Comparison of ENCODE assay signal across 18 cellular contexts in genomic region chr7:149816267-149816751, GRCh38. TPM values are rescaled to one million over a fixed set of nuclear protein-coding genes. Genes with fewer than 3 reads are reported as not detected.
DNase-seq lines count a peak whose midpoint lies in the region; ATAC-seq and TF ChIP-seq lines count a peak whose summit lies in the region.
"Had no signal": no experiment of that assay in that cellular context is flagged by ENCODE, and none has a peak within 500 bp of the region (broad histone marks: within the 10 kb centered on the region; RNA-seq: fewer than 3 reads in every experiment).

No MANE protein-coding gene starts in this region.

- H3F3A ChIP-seq in GM23338 (replicated peaks; ENCODE audit: low read depth): no peaks in the 10 kb centered on the region

- H3K4me2 ChIP-seq in GM23338 (no peak overlapping the region), neuronal stem cell (ENCODE audit: insufficient read depth, low read length, poor library complexity, severe bottlenecking) (no peak overlapping the region)
- H3K4me2 ChIP-seq: A549 had no signal

- H3K36me3 Mint-ChIP-seq in GM23338 (ENCODE audit: low read depth): no peaks in the 10 kb centered on the region
- H3K36me3 Mint-ChIP-seq: CD8-positive, alpha-beta T cell had no signal

- no peak overlapping the region for H3K9ac ChIP-seq in neuronal stem cell (ENCODE audit: low read depth, low read length, poor library complexity)

- H3K27ac Mint-ChIP-seq in GM23338: no peak overlapping the region
- H3K27ac Mint-ChIP-seq: CD8-positive, alpha-beta T cell had no signal

- peak overlapping the region; percentile 80 for H3K23ac ChIP-seq in neuronal stem cell (ENCODE audit: low read depth, low read length, poor library complexity)

- H2BK5ac ChIP-seq in neuronal stem cell (ENCODE audit: low read length): no peak overlapping the region

- peak in 2 of 3 experiments; percentile 35 to 51 for DNase-seq in NCI-H1417 (lab: John Stamatoyannopoulos, UW)
- no peak for DNase-seq in NCI-H1417 treated with DMSO at 0.1 percent for 48 hours (lab: John Stamatoyannopoulos, UW)
- DNase-seq in GM23338 (ENCODE audit: low spot score): no peak
- no peak for DNase-seq in neuronal stem cell (ENCODE audit: low spot score)
- no peak for DNase-seq in NCI-H2029 (lab: John Stamatoyannopoulos, UW)
- DNase-seq in dermis blood vessel endothelial cell: no peak
- DNase-seq: AML-193; Calu3; CD8-positive, alpha-beta T cell; DMS 273 treated with DMSO at 0.1 percent for 48 hours; DND-41; EL had no signal

- H2AFZ ChIP-seq in GM23338 (no peak overlapping the region), neuronal stem cell (ENCODE audit: low read length) (no peak overlapping the region)

- ATAC-seq in GM23338 (peak; percentile 4; the same call in 2 of the 3 replicates), HG03469 (IDR thresholded peaks at IDR 0.05; ENCODE audit: unreplicated experiment) (no peak)
- ATAC-seq: CD8-positive, alpha-beta T cell; GM12878 had no signal

- H3K27me3 ChIP-seq in GM23338 (ENCODE audit: insufficient read depth) (no peaks in the 10 kb centered on the region), neuronal stem cell (ENCODE audit: control insufficient read depth in 3 of 3, insufficient read depth in 3 of 3, low read depth in 1 of 3, low read length in 3 of 3) (peaks cover 0 to 26% (median 0%) of the 10 kb centered on the region in 3 experiments)

- no peaks in the 10 kb centered on the region for H3K9me2 ChIP-seq in GM23338 (ENCODE audit: insufficient read depth)

- WGBS in neuronal stem cell (ENCODE audit: extremely low coverage in 2 of 2, insufficient read length in 2 of 2, insufficient replicate concordance in 1 of 2), 2 donors: no CpG with 5 or more reads among the region's 21 CpGs

- H2BK120ac ChIP-seq in neuronal stem cell (ENCODE audit: low read depth, low read length): no peak overlapping the region

- H2BK15ac ChIP-seq in neuronal stem cell (ENCODE audit: low read length): no peak overlapping the region

- H3K4me3 Mint-ChIP-seq in GM23338: no peak overlapping the region
- H3K4me3 Mint-ChIP-seq: CD8-positive, alpha-beta T cell had no signal

- H3K9me3 ChIP-seq in neuronal stem cell (replicated peaks in 1 of 2; ENCODE audit: control insufficient read depth in 2 of 2, insufficient read depth in 1 of 2, low read depth in 1 of 2, low read length in 2 of 2): no peaks in the 10 kb centered on the region
- H3K9me3 ChIP-seq: A549, HAP-1 had no signal

- H3K79me1 ChIP-seq in neuronal stem cell (ENCODE audit: low read depth, low read length): peaks cover 3% of the 10 kb centered on the region

- H3K27me3 Mint-ChIP-seq in GM23338 (ENCODE audit: insufficient read depth, low read depth, poor library complexity): peaks cover 6% of the 10 kb centered on the region

- no peaks in the 10 kb centered on the region for H4K20me1 ChIP-seq in GM23338 (replicated peaks; ENCODE audit: insufficient read depth)

- no peaks in the 10 kb centered on the region for H3K79me2 ChIP-seq in GM23338 (replicated peaks; ENCODE audit: insufficient read depth)

- no peak for TF ChIP-seq CTCF in GM23338 (conservative IDR thresholded peaks at IDR 0.05; ENCODE audit: low read depth in 2 of 2)

- peak overlapping the region; percentile 90 for H3K18ac ChIP-seq in neuronal stem cell (ENCODE audit: low read length)

- H3K9me3 Mint-ChIP-seq in GM23338: no peaks in the 10 kb centered on the region; the same call in 2 of the 3 replicates
- H3K9me3 Mint-ChIP-seq: CD8-positive, alpha-beta T cell had no signal

- peak overlapping the region; percentile 84 for H2BK12ac ChIP-seq in neuronal stem cell (ENCODE audit: low read length)

- H3K36me3 ChIP-seq in GM23338 (ENCODE audit: insufficient read depth) (no peaks in the 10 kb centered on the region), neuronal stem cell (replicated peaks in 1 of 2; ENCODE audit: control insufficient read depth in 2 of 2, insufficient read depth in 2 of 2, low read length in 2 of 2) (no peaks in the 10 kb centered on the region)
- H3K36me3 ChIP-seq: HAP-1 had no signal

- H3K14ac ChIP-seq in neuronal stem cell (ENCODE audit: low read length): peak overlapping the region; percentile 71

- H3K4me1 Mint-ChIP-seq in GM23338: peaks cover 5% of the 10 kb centered on the region; the same call in 2 of the 3 replicates

- H4K8ac ChIP-seq in neuronal stem cell (ENCODE audit: low read depth, low read length): peak overlapping the region; percentile 96

- H3K4me1 ChIP-seq in GM23338 (ENCODE audit: insufficient read depth) (no peaks in the 10 kb centered on the region; the same call in 1 of the 2 replicates), neuronal stem cell (ENCODE audit: control insufficient read depth in 2 of 2, insufficient read depth in 1 of 2, low read depth in 1 of 2, low read length in 2 of 2) (peaks cover 0 to 11% of the 10 kb centered on the region in 2 donors)
- H3K4me1 ChIP-seq: A549, HAP-1 had no signal

- peak overlapping the region; percentile 23 for H3K4ac ChIP-seq in neuronal stem cell (ENCODE audit: low read length)

- H4K91ac ChIP-seq in neuronal stem cell (ENCODE audit: low read depth, low read length, poor library complexity): no peak overlapping the region

- no peak overlapping the region for H3K27ac ChIP-seq in GM23338 (ENCODE audit: low read depth)
- no peak overlapping the region for H3K27ac ChIP-seq in neuronal stem cell (replicated peaks; ENCODE audit: low read length)
- H3K27ac ChIP-seq: 22Rv1, A549, HL-60 had no signal

- H2AK5ac ChIP-seq in neuronal stem cell (ENCODE audit: low read depth, low read length): peak overlapping the region; percentile 93

- no peak overlapping the region for H3K4me3 ChIP-seq in GM23338
- H3K4me3 ChIP-seq in neuronal stem cell (ENCODE audit: low read length in 2 of 2): no peak overlapping the region
- H3K4me3 ChIP-seq: A549, GM12878, HAP-1 had no signal

TF ChIP-seq in GM23338, 12 proteins besides CTCF, POLR2A, EP300 and RAD21 (continues in another document):
- TF ChIP-seq POLR2AphosphoS5 (IDR thresholded peaks at IDR 0.05; ENCODE audit: low read depth) (no peak), EZH2phosphoT487 (IDR thresholded peaks at IDR 0.05; ENCODE audit: unreplicated experiment) (no peak), REST (IDR thresholded peaks at IDR 0.05; ENCODE audit: unreplicated experiment) (no peak), CREB1 (CRISPR knock-in tag; IDR thresholded peaks at IDR 0.05; ENCODE audit: low read depth) (no peak), ZNF114 (CRISPR knock-in tag; IDR thresholded peaks at IDR 0.05) (no peak), JUNB (IDR thresholded peaks at IDR 0.05; ENCODE audit: unreplicated experiment) (no peak), ETS1 (IDR thresholded peaks at IDR 0.05) (no peak), NANOG (IDR thresholded peaks at IDR 0.05; ENCODE audit: borderline replicate concordance) (no peak), EZH2 (IDR thresholded peaks at IDR 0.05; ENCODE audit: low read depth, unreplicated experiment) (no peak), STAT1 (IDR thresholded peaks at IDR 0.05; ENCODE audit: unreplicated experiment) (no peak), ZNF331 (CRISPR knock-in tag; IDR thresholded peaks at IDR 0.05; ENCODE audit: low read depth) (no peak)

RNA-seq across cellular contexts. Expression of gene ZNF862, which starts 21.9 kb away (rescaled TPM):
- 1.6 and 2.3 TPM in 2 replicates for total RNA-seq in GM23338 (2014; rRNA removed; shearing (Covaris generic))
- 0.64 and 0.94 TPM in 2 replicates for polyA plus RNA-seq in GM23338 (2016; fragmentation: Nextera tagmentation; extraction: Ambion mirVana)
- 7.1 TPM for polyA plus RNA-seq in neuronal stem cell (2013, experiment 1 of 2)
- 6.8 TPM for polyA plus RNA-seq in neuronal stem cell (2013, experiment 2 of 2)
- total RNA-seq in dermis blood vessel endothelial cell: 10.0 and 12.1 TPM in 2 replicates

RNA-seq across cellular contexts. Expression of gene ZNF467, which starts 42.9 kb away (rescaled TPM):
- total RNA-seq in GM23338 (2014; rRNA removed; shearing (Covaris generic)): 0.10 and 0.19 TPM in 2 replicates
- polyA plus RNA-seq in GM23338 (2016; fragmentation: Nextera tagmentation; extraction: Ambion mirVana): 0.30 and 0.40 TPM in 2 replicates
- polyA plus RNA-seq in neuronal stem cell (2013, experiment 1 of 2): 6.2 TPM
- 6.1 TPM for polyA plus RNA-seq in neuronal stem cell (2013, experiment 2 of 2)
- total RNA-seq in dermis blood vessel endothelial cell: 4.8 and 12.7 TPM in 2 replicates
- total RNA-seq: GM12878 had no signal
- polyA plus RNA-seq: GM12878 had no signal

RNA-seq across cellular contexts. Expression of gene ATP6V0E2, which starts 57.5 kb away (rescaled TPM):
- total RNA-seq in GM23338 (2014; rRNA removed; shearing (Covaris generic)): 18.8 and 34.7 TPM in 2 replicates
- polyA plus RNA-seq in GM23338 (2016; fragmentation: Nextera tagmentation; extraction: Ambion mirVana): 14.8 and 15.6 TPM in 2 replicates
- polyA plus RNA-seq in neuronal stem cell (2013, experiment 1 of 2): 63.8 TPM
- 60.2 TPM for polyA plus RNA-seq in neuronal stem cell (2013, experiment 2 of 2)
- total RNA-seq in dermis blood vessel endothelial cell: 12.1 and 31.3 TPM in 2 replicates

Comparison
In these comparisons a context has a peak if more than half of its experiments do, and no peak if none do; other contexts are left out.
1. DNase-seq: peak in NCI-H1417 (2 of 3); none in NCI-H1417 treated with DMSO at 0.1 percent for 48 hours (single experiment), GM23338 (single experiment), neuronal stem cell (single experiment), NCI-H2029 (single experiment) and dermis blood vessel endothelial cell (single experiment).